Comparison of ENCODE assay signal across 15 cellular contexts in genomic region chr12:98868076-98868475, GRCh38.
DNase-seq lines count a peak whose midpoint lies in the region; ATAC-seq lines count a peak whose summit lies in the region.
"Had no signal": no experiment of that assay in that cellular context is flagged by ENCODE, and none has a peak within 500 bp of the region (broad histone marks: within the 10 kb centered on the region; RNA-seq: fewer than 3 reads in every experiment).

No MANE protein-coding gene starts in this region.

- ATAC-seq in HG02610 (IDR thresholded peaks at IDR 0.05; ENCODE audit: unreplicated experiment) (no peak), HG02759 (IDR thresholded peaks at IDR 0.05; ENCODE audit: unreplicated experiment) (no peak)

- intact Hi-C loops in posterior cingulate gyrus (cut with DNase I): no loop called here

- DNase-seq in caudate nucleus (lab: John Stamatoyannopoulos, UW) (peak in 39 of 61 donors; percentile 12 to 89 (median 47)), posterior cingulate gyrus (peak in 8 of 10 donors; percentile 50 to 93 (median 67)), DMS153 (lab: John Stamatoyannopoulos, UW) (no peak)
- DNase-seq in stimulated activated CD8-positive, alpha-beta memory T cell treated with anti-CD3 and anti-CD28 coated beads, Interleukin-4, amount 100 ng/mL, for 48 hours: no peak
- DNase-seq: BE2C; CD4-positive, alpha-beta memory T cell; DMS79 treated with DMSO at 0.1 percent for 48 hours; EL; GOT3; H9 had no signal

- no peaks in the 10 kb centered on the region for H3K27me3 ChIP-seq in layer of hippocampus (ENCODE audit: control insufficient read depth, insufficient read depth, low read length)

- H3K27ac ChIP-seq in caudate nucleus (ENCODE audit: low read depth, low read length) (peak overlapping the region; percentile 97), layer of hippocampus (ENCODE audit: low read depth, low read length) (peak overlapping the region; percentile 87)
- H3K27ac ChIP-seq: C4-2B, HL-60 had no signal

Comparison
In these comparisons a context has a peak if more than half of its experiments do, and no peak if none do; other contexts are left out.
1. DNase-seq: peak in caudate nucleus (39 of 61) and posterior cingulate gyrus (8 of 10); none in stimulated activated CD8-positive, alpha-beta memory T cell treated with anti-CD3 and anti-CD28 coated beads, Interleukin-4, amount 100 ng/mL, for 48 hours (single experiment) and DMS153 (single experiment).